ENCODE assay signal across 16 cellular contexts in the genomic region with DNA sequence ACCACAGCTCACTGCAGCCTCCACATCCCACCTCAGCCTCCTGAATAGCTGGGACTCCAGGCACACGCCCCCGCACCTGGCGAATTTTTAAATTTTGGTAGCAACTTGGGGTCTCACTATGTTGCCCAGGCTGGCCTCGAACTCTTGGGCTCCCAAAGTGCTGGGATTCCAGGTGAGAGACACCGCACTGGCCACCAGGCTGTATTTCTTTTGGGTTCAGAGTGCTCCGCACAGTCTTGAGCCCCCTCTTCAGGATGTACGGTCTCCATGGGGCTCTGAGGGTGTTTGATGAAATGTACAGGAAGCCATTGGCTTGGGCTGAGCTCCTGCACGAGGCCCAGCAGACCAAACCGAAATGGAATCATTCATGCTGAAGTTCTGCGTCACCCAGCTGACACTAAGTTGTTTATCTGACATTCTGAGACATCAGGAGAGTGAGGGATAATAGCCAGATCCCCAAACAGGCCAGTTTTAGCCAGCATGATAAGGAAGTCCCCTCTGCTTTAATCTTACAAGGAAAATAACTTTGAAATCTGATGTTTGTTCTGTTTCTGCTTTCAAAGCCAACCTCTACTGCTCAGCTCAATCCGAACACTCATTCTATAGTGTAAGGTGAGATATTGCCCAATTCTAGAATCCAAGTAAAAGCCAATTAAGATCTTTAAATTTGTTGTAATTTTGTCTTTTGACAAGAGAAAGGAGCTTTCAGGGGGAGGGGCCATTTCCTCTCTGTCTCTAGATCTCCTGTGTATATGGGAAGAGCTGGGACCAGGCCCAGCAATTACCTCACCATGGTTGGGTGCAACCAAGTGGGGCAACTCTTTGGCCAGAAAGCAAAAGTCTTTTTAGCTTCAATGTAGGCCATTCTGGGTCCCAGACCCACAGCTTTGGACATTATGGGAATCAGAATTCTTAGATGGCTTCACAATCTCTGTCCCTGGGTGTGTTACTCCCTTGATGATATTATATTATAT. TPM values are rescaled to one million over a fixed set of nuclear protein-coding genes. Genes with fewer than 3 reads are reported as not detected.
DNase-seq lines count a peak whose midpoint lies in the region; ATAC-seq and TF ChIP-seq lines count a peak whose summit lies in the region.
"Had no signal": no experiment of that assay in that cellular context is flagged by ENCODE, and none has a peak within 500 bp of the region (broad histone marks: within the 10 kb centered on the region; RNA-seq: fewer than 3 reads in every experiment).

No MANE protein-coding gene starts in this region.

- H3K27me3 ChIP-seq in left ventricle myocardium inferior (ENCODE audit: low read depth): no peaks in the 10 kb centered on the region
- H3K27me3 ChIP-seq in subcutaneous abdominal adipose tissue (ENCODE audit: control insufficient read depth in 5 of 5, insufficient read depth in 4 of 5, low read length in 5 of 5): no peaks in the 10 kb centered on the region

- no peak for ATAC-seq in Right ventricle myocardium superior (ENCODE audit: poor library complexity)
- ATAC-seq in left lobe of liver: peak; percentile 54
- ATAC-seq in HG03108 (IDR thresholded peaks at IDR 0.05; ENCODE audit: unreplicated experiment): no peak
- ATAC-seq: HCT116 had no signal

- H3K36me3 ChIP-seq in left ventricle myocardium inferior: no peaks in the 10 kb centered on the region
- no peaks in the 10 kb centered on the region for H3K36me3 ChIP-seq in subcutaneous abdominal adipose tissue (ENCODE audit: control insufficient read depth in 5 of 5, insufficient read depth in 5 of 5, low read length in 5 of 5)

- no peak overlapping the region for H3K4me3 ChIP-seq in left ventricle myocardium inferior
- H3K4me3 ChIP-seq in NB4 (ENCODE audit: low read depth, low read length): no peak overlapping the region
- H3K4me3 ChIP-seq in subcutaneous abdominal adipose tissue (ENCODE audit: low read depth in 1 of 5, low read length in 5 of 5): no peak overlapping the region
- H3K4me3 ChIP-seq: GM23248 had no signal

- H3K9ac ChIP-seq in subcutaneous abdominal adipose tissue (ENCODE audit: low read length in 5 of 5): peak overlapping the region in 1 of 5 donors; percentile 60
- H3K9ac ChIP-seq: GM23248 had no signal

- H3K9me3 ChIP-seq in left ventricle myocardium inferior (replicated peaks) (no peaks in the 10 kb centered on the region), subcutaneous abdominal adipose tissue (ENCODE audit: control insufficient read depth in 5 of 5, low read length in 5 of 5) (peaks cover 0 to 3% (median 0%) of the 10 kb centered on the region in 5 donors)

- H3K27ac ChIP-seq in left ventricle myocardium inferior (replicated peaks) (no peak overlapping the region), subcutaneous abdominal adipose tissue (ENCODE audit: low read depth, low read length) (peak overlapping the region; percentile 88)
- H3K27ac ChIP-seq: GM23248 had no signal

- peak; percentile 31 for DNase-seq in Right ventricle myocardium superior
- no peak for DNase-seq in left ventricle myocardium inferior
- DNase-seq in NB4 (ENCODE audit: low read depth): peak; percentile 45
- no peak for DNase-seq in left lobe of liver (ENCODE audit: low spot score)
- no peak for DNase-seq in nucleus accumbens (lab: John Stamatoyannopoulos, UW)
- no peak for DNase-seq in NCI-H1105 (lab: John Stamatoyannopoulos, UW)
- DNase-seq: DMS 273 treated with DMSO at 0.1 percent for 48 hours, GM23248, NCI-H1092, NCI-H226, NCI-H524 treated with DMSO at 0.1 percent for 48 hours had no signal

- H3K4me1 ChIP-seq in left ventricle myocardium inferior (peaks cover 21% of the 10 kb centered on the region), subcutaneous abdominal adipose tissue (ENCODE audit: control insufficient read depth in 5 of 5, insufficient read depth in 5 of 5, low read length in 5 of 5) (peaks cover 5 to 45% (median 42%) of the 10 kb centered on the region in 5 donors)

- no peak for TF ChIP-seq CTCF in left ventricle myocardium inferior (IDR thresholded peaks at IDR 0.05; ENCODE audit: borderline replicate concordance)
- TF ChIP-seq CTCF in NB4 (IDR thresholded peaks at IDR 0.05; ENCODE audit: low read depth, low read length): no peak

- intact Hi-C loops in Right ventricle myocardium superior (cut with DNase I) (no loop called here), left ventricle myocardium inferior (cut with micrococcal nuclease) (no loop called here)

- TF ChIP-seq POLR2A in NB4 (IDR thresholded peaks at IDR 0.05; ENCODE audit: extremely low read depth, insufficient read length): no peak

RNA-seq across cellular contexts. Expression of gene GPR142, which starts 23.7 kb away (rescaled TPM):
- total RNA-seq in Right ventricle myocardium superior (not detected), left ventricle myocardium inferior (not detected), left lobe of liver (not detected)
- total RNA-seq: A172, Daoy, GM23248 had no signal

RNA-seq across cellular contexts. Expression of gene BTBD17, which starts 29.3 kb away (rescaled TPM):
- total RNA-seq in Right ventricle myocardium superior: not detected
- not detected for total RNA-seq in left ventricle myocardium inferior
- not detected for total RNA-seq in left lobe of liver
- total RNA-seq: A172, Daoy, GM23248 had no signal

RNA-seq across cellular contexts. Expression of gene GPRC5C, which starts 40.9 kb away (rescaled TPM):
- 30.5 TPM for total RNA-seq in Right ventricle myocardium superior
- 32.0 TPM for total RNA-seq in left ventricle myocardium inferior
- total RNA-seq in left lobe of liver: 243 TPM

Comparison
In these comparisons a context has a peak if more than half of its experiments do, and no peak if none do; other contexts are left out.
1. DNase-seq: peak in Right ventricle myocardium superior (single experiment) and NB4 (single experiment); none in left ventricle myocardium inferior (single experiment), left lobe of liver (single experiment), nucleus accumbens (0 of 56) and NCI-H1105 (single experiment).